Comparison of ENCODE assay signal across 20 cellular contexts in the genomic region with DNA sequence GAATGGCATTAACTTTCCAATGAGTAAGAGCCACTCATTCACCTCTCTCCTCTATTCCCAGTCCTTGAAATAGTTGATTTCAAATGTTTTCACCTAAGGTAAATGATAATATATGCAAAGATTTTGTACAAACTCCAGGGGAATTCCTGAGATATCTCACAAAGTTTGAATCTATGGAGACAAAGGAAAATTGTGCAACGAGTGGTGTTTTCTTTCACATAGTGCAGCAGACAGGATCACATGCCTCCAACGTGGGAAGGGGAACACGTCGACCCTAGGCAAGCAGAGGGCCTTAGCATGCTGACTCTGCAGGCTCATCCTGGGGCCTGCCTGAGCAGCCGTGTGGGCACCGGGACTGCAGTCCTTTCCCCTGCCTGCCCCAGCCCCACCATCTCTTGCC.
DNase-seq lines count a peak whose midpoint lies in the region; ATAC-seq and TF ChIP-seq lines count a peak whose summit lies in the region.
"Had no signal": no experiment of that assay in that cellular context is flagged by ENCODE, and none has a peak within 500 bp of the region (broad histone marks: within the 10 kb centered on the region; RNA-seq: fewer than 3 reads in every experiment).

No MANE protein-coding gene starts in this region.

- no peak overlapping the region for H3K14ac ChIP-seq in H9 (ENCODE audit: insufficient read depth, low read length)

- no peak overlapping the region for H2BK120ac ChIP-seq in H9 (ENCODE audit: low read depth, low read length, poor library complexity, severe bottlenecking)

- no peak overlapping the region for H3K23ac ChIP-seq in H9 (ENCODE audit: insufficient read length, low read depth, low read length)

- no peak overlapping the region for H2AFZ ChIP-seq in H9 (ENCODE audit: low read length)
- H2AFZ ChIP-seq: GM23338 had no signal

- H4K20me1 ChIP-seq in H9 (ENCODE audit: control insufficient read depth, insufficient read depth, insufficient read length), result no peaks in the 10 kb centered on the region
- H4K20me1 ChIP-seq: BLaER1 treated with 17β-estradiol and CSF1 and Interleukin-3, amounts not matched to agents 10 nM and 100 nM had no signal

- H2AK5ac ChIP-seq in H9 (ENCODE audit: insufficient read length, low read length), result no peak overlapping the region

- H4K5ac ChIP-seq in H9 (ENCODE audit: insufficient read length, low read depth, low read length), result no peak overlapping the region

- H3K9me3 Mint-ChIP-seq in H9 (no peaks in the 10 kb centered on the region), nephron (no peaks in the 10 kb centered on the region), nephron progenitor cell (no peaks in the 10 kb centered on the region)
- H3K9me3 Mint-ChIP-seq in activated CD4-positive, alpha-beta T cell treated with anti-CD3 and anti-CD28 coated beads for 36 hours (ENCODE audit: low read depth), result no peaks in the 10 kb centered on the region
- H3K9me3 Mint-ChIP-seq: CD4-positive, alpha-beta T cell; CD8-positive, alpha-beta memory T cell; GM23338; HFFc6 had no signal

- TF ChIP-seq CTCF in H9 (conservative IDR thresholded peaks at IDR 0.05) (no peak), fibroblast of pulmonary artery (IDR thresholded peaks at IDR 0.05; ENCODE audit: low read length, missing control alignments) (no peak), nephron (IDR thresholded peaks at IDR 0.05; ENCODE audit: unreplicated experiment in 3 of 3) (no peak), nephron progenitor cell (IDR thresholded peaks at IDR 0.05) (no peak)

- CTCF ChIA-PET in activated CD4-positive, alpha-beta T cell treated with anti-CD3 and anti-CD28 coated beads for 36 hours (lab: Charles Lee), result no interaction called here

- H3K27ac ChIP-seq in H9 (ENCODE audit: insufficient read length, low read depth, low read length), result no peak overlapping the region
- H3K27ac ChIP-seq: 22Rv1; BLaER1 treated with 17β-estradiol and CSF1 and Interleukin-3, amounts not matched to agents 10 nM and 100 nM had no signal

- H3K4me1 Mint-ChIP-seq in H9 (peaks cover 7 to 12% of the 10 kb centered on the region in 2 experiments; a peak in 2 of 4 replicates), T-helper 17 cell (peaks cover 2% of the 10 kb centered on the region), nephron (peaks cover 23% of the 10 kb centered on the region), nephron progenitor cell (peaks cover 5% of the 10 kb centered on the region)
- no peaks in the 10 kb centered on the region for H3K4me1 Mint-ChIP-seq in activated CD4-positive, alpha-beta T cell treated with anti-CD3 and anti-CD28 coated beads for 36 hours
- H3K4me1 Mint-ChIP-seq: CD14-positive monocyte; CD8-positive, alpha-beta memory T cell had no signal

- no peak overlapping the region for H3K4me2 ChIP-seq in H9 (ENCODE audit: insufficient read depth, insufficient read length, low read length)
- H3K4me2 ChIP-seq: GM23338 had no signal

- H3K79me1 ChIP-seq in H9 (ENCODE audit: insufficient read depth, low read depth, low read length, poor library complexity, severe bottlenecking), result no peaks in the 10 kb centered on the region

- peak overlapping the region in 1 of 3 experiments; percentile 78; a peak in 1 of 7 replicates for H3K27ac Mint-ChIP-seq in H9
- peak overlapping the region; percentile 21 for H3K27ac Mint-ChIP-seq in T-helper 17 cell
- H3K27ac Mint-ChIP-seq in nephron, result peak overlapping the region in 2 of 3 experiments; percentile 26 to 54
- no peak overlapping the region for H3K27ac Mint-ChIP-seq in activated CD4-positive, alpha-beta T cell treated with anti-CD3 and anti-CD28 coated beads for 36 hours
- no peak overlapping the region for H3K27ac Mint-ChIP-seq in nephron progenitor cell
- H3K27ac Mint-ChIP-seq: CD14-positive monocyte; CD4-positive, alpha-beta T cell; CD8-positive, alpha-beta memory T cell; GM23338; HFFc6 had no signal

- H3K9me3 ChIP-seq in H9 (ENCODE audit: control insufficient read depth, low read depth, low read length) (no peaks in the 10 kb centered on the region), T-helper 17 cell (ENCODE audit: control insufficient read depth, low read length, poor library complexity, severe bottlenecking) (no peaks in the 10 kb centered on the region)
- H3K9me3 ChIP-seq: BE2C, HAP-1 had no signal

- H3K27me3 Mint-ChIP-seq in H9 (ENCODE audit: low read depth) (no peaks in the 10 kb centered on the region; the same call in 1 of the 2 replicates), T-helper 17 cell (peaks cover 28% of the 10 kb centered on the region), nephron (ENCODE audit: low read depth) (no peaks in the 10 kb centered on the region), nephron progenitor cell (ENCODE audit: low read depth, poor library complexity) (peaks cover 6% of the 10 kb centered on the region)
- no peaks in the 10 kb centered on the region for H3K27me3 Mint-ChIP-seq in activated CD4-positive, alpha-beta T cell treated with anti-CD3 and anti-CD28 coated beads for 36 hours

- WGBS in H9 (ENCODE audit: extremely low coverage, insufficient read length, low lambda C conversion rate), result no CpG with 5 or more reads among the region's 6 CpGs

- H2BK20ac ChIP-seq in H9 (ENCODE audit: low read depth, low read length, poor library complexity, severe bottlenecking), result no peak overlapping the region

- H3K4me3 ChIP-seq in fibroblast of pulmonary artery (replicated peaks; ENCODE audit: low read depth, low read length), result no peak overlapping the region
- H3K4me3 ChIP-seq: BLaER1 treated with 17β-estradiol and CSF1 and Interleukin-3, amounts not matched to agents 10 nM and 100 nM; GM23338; HAP-1 had no signal

- H3K27me3 ChIP-seq in H9 (ENCODE audit: insufficient read depth, low read length), result no peaks in the 10 kb centered on the region
- H3K27me3 ChIP-seq: BE2C; BLaER1 treated with 17β-estradiol and CSF1 and Interleukin-3, amounts not matched to agents 10 nM and 100 nM had no signal

- ATAC-seq in T-helper 17 cell (no peak), HG02798 (IDR thresholded peaks at IDR 0.05; ENCODE audit: poor library complexity, unreplicated experiment) (no peak)
- no peak for ATAC-seq in activated CD4-positive, alpha-beta T cell treated with anti-CD3 and anti-CD28 coated beads for 36 hours
- ATAC-seq: GM23338 had no signal

- H2BK15ac ChIP-seq in H9 (ENCODE audit: low read depth, low read length), result no peak overlapping the region

- H3K4me3 Mint-ChIP-seq in H9, result no peak overlapping the region
- H3K4me3 Mint-ChIP-seq in T-helper 17 cell, result no peak overlapping the region
- no peak overlapping the region for H3K4me3 Mint-ChIP-seq in nephron
- no peak overlapping the region for H3K4me3 Mint-ChIP-seq in activated CD4-positive, alpha-beta T cell treated with anti-CD3 and anti-CD28 coated beads for 36 hours
- H3K4me3 Mint-ChIP-seq in nephron progenitor cell, result no peak overlapping the region
- H3K4me3 Mint-ChIP-seq: CD14-positive monocyte; CD4-positive, alpha-beta T cell; CD8-positive, alpha-beta memory T cell; GM23338; HFFc6 had no signal

- H3K9ac ChIP-seq in H9 (ENCODE audit: extremely low read depth, insufficient read length, low read length), result no peak overlapping the region
- H3K9ac ChIP-seq: BLaER1 treated with 17β-estradiol and CSF1 and Interleukin-3, amounts not matched to agents 10 nM and 100 nM had no signal

- H4K91ac ChIP-seq in H9 (ENCODE audit: insufficient read length, low read depth, low read length), result no peak overlapping the region

- intact Hi-C loops in activated CD4-positive, alpha-beta T cell treated with anti-CD3 and anti-CD28 coated beads for 36 hours (cut with DNase I, micrococcal nuclease), result no loop called here

- no peak for DNase-seq in H9
- no peak for DNase-seq in T-helper 17 cell
- peak; percentile 52 for DNase-seq in fibroblast of pulmonary artery (ENCODE audit: low read depth)
- no peak for DNase-seq in activated CD4-positive, alpha-beta T cell treated with anti-CD3 and anti-CD28 coated beads for 36 hours
- DNase-seq in nephron progenitor cell, result no peak
- no peak for DNase-seq in DMS 273 (lab: John Stamatoyannopoulos, UW; ENCODE audit: unreplicated experiment)
- DNase-seq: AML-193; BE2C; CD4-positive, alpha-beta T cell; CD8-positive, alpha-beta memory T cell; DMS53; DND-41; HFFc6 had no signal

- H4K8ac ChIP-seq in H9 (replicated peaks; ENCODE audit: insufficient read length, low read depth, low read length), result no peak overlapping the region

- POLR2A ChIA-PET in activated CD4-positive, alpha-beta T cell treated with anti-CD3 and anti-CD28 coated beads for 36 hours (lab: Charles Lee), result no interaction called here

- H3K4ac ChIP-seq in H9 (ENCODE audit: low read depth, low read length), result no peak overlapping the region

- H2BK12ac ChIP-seq in H9 (ENCODE audit: insufficient read length, low read depth, low read length), result no peak overlapping the region

- H3K4me1 ChIP-seq in H9 (ENCODE audit: insufficient read depth, low read length), result no peaks in the 10 kb centered on the region
- H3K4me1 ChIP-seq: BE2C, HAP-1 had no signal

- peak overlapping the region; percentile 58 for H3K18ac ChIP-seq in H9 (ENCODE audit: insufficient read length, low read depth, low read length)

- H3K36me3 Mint-ChIP-seq in H9 (ENCODE audit: insufficient read depth in 1 of 3, low read depth in 3 of 3) (no peaks in the 10 kb centered on the region), T-helper 17 cell (ENCODE audit: low read depth) (no peaks in the 10 kb centered on the region), nephron (ENCODE audit: low read depth) (no peaks in the 10 kb centered on the region), nephron progenitor cell (ENCODE audit: low read depth) (no peaks in the 10 kb centered on the region)
- H3K36me3 Mint-ChIP-seq in activated CD4-positive, alpha-beta T cell treated with anti-CD3 and anti-CD28 coated beads for 36 hours (ENCODE audit: low read depth), result no peaks in the 10 kb centered on the region
- H3K36me3 Mint-ChIP-seq: CD14-positive monocyte; CD8-positive, alpha-beta memory T cell had no signal

- H3K56ac ChIP-seq in H9 (ENCODE audit: insufficient read length, low read depth, low read length), result no peak overlapping the region

- no peak overlapping the region for H2BK5ac ChIP-seq in H9 (ENCODE audit: insufficient read length, low read length)

- no peak overlapping the region for H3T11ph ChIP-seq in H9 (ENCODE audit: low read length)

- no peaks in the 10 kb centered on the region for H3K79me2 ChIP-seq in H9 (ENCODE audit: insufficient read depth, low read length)

- H3K23me2 ChIP-seq in H9 (ENCODE audit: insufficient read length, low read depth, low read length, poor library complexity, severe bottlenecking), result no peaks in the 10 kb centered on the region

Comparison
In these comparisons a context has a peak if more than half of its experiments do, and no peak if none do; other contexts are left out.
1. H3K27ac Mint-ChIP-seq: peak in T-helper 17 cell (single experiment) and nephron (2 of 3); none in activated CD4-positive, alpha-beta T cell treated with anti-CD3 and anti-CD28 coated beads for 36 hours (single experiment) and nephron progenitor cell (single experiment).